Comparison of ENCODE assay signal across 12 cellular contexts in the genomic region with DNA sequence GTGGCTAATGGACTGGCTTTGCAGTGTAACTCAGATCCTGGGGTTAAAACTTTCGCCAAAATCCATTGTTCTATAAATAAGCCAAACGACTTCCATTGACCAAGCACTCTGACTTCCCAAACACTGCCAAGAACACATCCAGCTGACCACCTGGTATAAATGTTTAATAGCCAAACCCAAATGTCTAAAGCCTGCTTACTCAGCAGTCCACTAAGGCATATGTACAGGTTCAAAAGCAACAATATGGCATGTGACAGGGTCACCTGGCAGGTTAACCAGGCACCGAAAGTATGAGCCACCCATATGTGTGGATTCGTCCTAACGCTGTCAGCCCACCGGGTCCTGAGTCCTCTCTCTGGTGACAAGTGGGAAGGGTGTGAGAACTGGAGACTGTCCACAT. TPM values are rescaled to one million over a fixed set of nuclear protein-coding genes. Genes with fewer than 3 reads are reported as not detected.
DNase-seq lines count a peak whose midpoint lies in the region; ATAC-seq, FAIRE-seq and TF ChIP-seq lines count a peak whose summit lies in the region.
"Had no signal": no experiment of that assay in that cellular context is flagged by ENCODE, and none has a peak within 500 bp of the region (broad histone marks: within the 10 kb centered on the region; RNA-seq: fewer than 3 reads in every experiment).

No MANE protein-coding gene starts in this region.

- H3K9ac ChIP-seq in GM12878 (ENCODE audit: control insufficient read depth, insufficient read depth, low read length) (no peak overlapping the region), muscle layer of colon (ENCODE audit: low read length) (no peak overlapping the region)

- in situ Hi-C loops in GM12878 (cut with MboI), result no loop called here

- H3K4me1 ChIP-seq in right atrium auricular region (peaks cover 0 to 71% of the 10 kb centered on the region in 2 donors), GM12878 (ENCODE audit: control insufficient read depth, insufficient read depth, low read length) (peaks cover 12% of the 10 kb centered on the region), muscle layer of colon (ENCODE audit: insufficient read depth, low read length) (peaks cover 66% of the 10 kb centered on the region), uterus (peaks cover 5 to 34% of the 10 kb centered on the region in 2 donors)

- BruUV-seq in GM12878 (replicated peaks; lab: Mats Ljungman, UMichigan), result TSS peak; percentile 50

- FAIRE-seq in GM12878 (lab: Jason Lieb, UNC), result no peak

- H3K9me3 ChIP-seq in right atrium auricular region (no peaks in the 10 kb centered on the region), GM12878 (replicated peaks; ENCODE audit: control insufficient read depth, insufficient read depth, low read length) (no peaks in the 10 kb centered on the region), muscle layer of colon (ENCODE audit: low read length) (no peaks in the 10 kb centered on the region), uterus (no peaks in the 10 kb centered on the region)
- H3K9me3 ChIP-seq: thoracic aorta had no signal

- RAD21 ChIA-PET in GM12878 (lab: Charles Lee; ENCODE audit: unreplicated experiment), result interaction anchor here (0.6 to 1.4 kb wide), 2 partner anchors 30 to 147 kb away, joined by 4 to 5 read pairs; no protein-coding TSS in a partner anchor

- peaks cover 25% of the 10 kb centered on the region for H4K20me1 ChIP-seq in GM12878 (ENCODE audit: control insufficient read depth, insufficient read depth)

- H3K27ac ChIP-seq in right atrium auricular region (peak overlapping the region; percentile 96 to 100), GM12878 (ENCODE audit: control insufficient read depth, insufficient read depth) (no peak overlapping the region), muscle layer of colon (ENCODE audit: low read depth, low read length) (peak overlapping the region; percentile 9), uterus (peak overlapping the region; percentile 99 to 100)

- ATAC-seq in Right ventricle myocardium superior (ENCODE audit: poor library complexity) (no peak), GM12878 (no peak)

- peak; percentile 46; the same call in 1 of the 2 replicates for TF ChIP-seq POLR2A in GM12878 (IDR thresholded peaks at IDR 0.05; ENCODE audit: low read depth, low read length)
- TF ChIP-seq POLR2A in uterus (IDR thresholded peaks at IDR 0.05), result no peak

- intact Hi-C loops in Right ventricle myocardium superior (cut with DNase I) (no loop called here), GM12878 (cut with micrococcal nuclease; ENCODE audit: unreplicated experiment) (no loop called here), uterus (cut with DNase I; ENCODE audit: low total_unique reads) (no loop called here)

- TF ChIP-seq CTCF in right atrium auricular region (IDR thresholded peaks at IDR 0.05) (no peak), GM12878 (IDR thresholded peaks at IDR 0.05 in 2 of 3, conservative IDR thresholded peaks at IDR 0.05 in 1 of 3; ENCODE audit: control insufficient read depth in 2 of 3, extremely low read depth in 1 of 3, insufficient read depth in 1 of 3, low read depth in 3 of 3, low read length in 3 of 3) (no peak), uterus (IDR thresholded peaks at IDR 0.05) (no peak)

- CTCF ChIA-PET in GM12878 (lab: Yijun Ruan, JAX), result no interaction called here

- H3K79me2 ChIP-seq in GM12878 (ENCODE audit: control insufficient read depth, insufficient read depth, low read length), result peaks cover 66% of the 10 kb centered on the region

- WGBS in GM12878 (ENCODE audit: insufficient coverage, insufficient replicate concordance, low lambda C conversion rate, missing lambda C conversion rate), result 69% methylated on average over 6 of the region's 6 CpGs

- peak overlapping the region; percentile 91 for H3K4me2 ChIP-seq in GM12878 (ENCODE audit: control insufficient read depth, insufficient read depth)

- no peak for TF ChIP-seq RAD21 in GM12878 (IDR thresholded peaks at IDR 0.05; ENCODE audit: insufficient read depth, low read depth, low read length)

- SMC1A ChIA-PET in GM12878 (lab: Charles Lee; ENCODE audit: uncharacterized antibody, unreplicated experiment), result no interaction called here

- H3K27me3 ChIP-seq in right atrium auricular region (no peaks in the 10 kb centered on the region), GM12878 (replicated peaks in 1 of 2; ENCODE audit: control insufficient read depth in 2 of 2, insufficient read depth in 2 of 2, low read length in 1 of 2) (no peaks in the 10 kb centered on the region), muscle layer of colon (ENCODE audit: control insufficient read depth in 1 of 2, insufficient read depth in 2 of 2, low read length in 2 of 2) (no peaks in the 10 kb centered on the region), uterus (no peaks in the 10 kb centered on the region)

- H3K36me3 ChIP-seq in right atrium auricular region, result peaks cover 7% of the 10 kb centered on the region
- peaks cover 15 to 21% of the 10 kb centered on the region in 2 experiments for H3K36me3 ChIP-seq in GM12878 (ENCODE audit: control insufficient read depth in 2 of 2, insufficient read depth in 2 of 2, low read length in 1 of 2)
- peaks cover 19% of the 10 kb centered on the region for H3K36me3 ChIP-seq in muscle layer of colon (ENCODE audit: insufficient read depth, low read length)
- no peaks in the 10 kb centered on the region for H3K36me3 ChIP-seq in uterus

- H3K4me3 ChIP-seq in right atrium auricular region (peak overlapping the region in 1 of 2 donors; percentile 5), GM12878 (peak overlapping the region; percentile 27; the same call in 1 of the 2 replicates), muscle layer of colon (ENCODE audit: low read depth in 1 of 2, low read length in 2 of 2) (no peak overlapping the region), uterus (no peak overlapping the region)

- H2AFZ ChIP-seq in GM12878 (ENCODE audit: control insufficient read depth, low read depth, low read length), result no peak overlapping the region

- TF ChIP-seq EP300 in GM12878 (IDR thresholded peaks at IDR 0.05; ENCODE audit: borderline replicate concordance in 1 of 2, control insufficient read depth in 1 of 2, low read depth in 2 of 2, low read length in 2 of 2), result no peak

- POLR2A ChIA-PET in GM12878 (lab: Charles Lee), result interaction anchor here (0.7 kb wide), 1 partner anchor 182 kb away, joined by 3 read pairs; no protein-coding TSS in a partner anchor

- DNase-seq in right atrium auricular region (ENCODE audit: low spot score) (no peak), Right ventricle myocardium superior (no peak), GM12878 (ENCODE audit: low read depth, low spot score) (no peak), uterus (no peak), kidney glomerular epithelial cell (lab: John Stamatoyannopoulos, UW) (no peak), hypothalamus (lab: John Stamatoyannopoulos, UW) (no peak), D341Med (ENCODE audit: low spot score) (no peak)
- DNase-seq: DMS153 had no signal

RNA-seq across cellular contexts. Expression of a gene that starts 2.1 kb away (rescaled TPM):
- total RNA-seq in right atrium auricular region (10 to 100 TPM; 31.3 to 32.9 TPM), Right ventricle myocardium superior (54.4 TPM), GM12878 (2014; rRNA removed) (17.3 and 25.0 TPM in 2 replicates), GM12878 (2014; rRNA removed; fragmentation: Illumina TruSeq; extraction: Trizol) (26.4 and 27.8 TPM in 2 replicates), GM12878 (2021) (85.5 and 94.2 TPM in 2 replicates), uterus (100 to 1,000 TPM in 1 of 4 donors, 10 to 100 TPM in 3; 16.5 to 173 (median 44.6) TPM)
- 85.1 and 93.8 TPM in 2 replicates for total RNA-seq in GM12878 (2013; cell fraction: nucleolus; rRNA removed)
- polyA plus RNA-seq in GM12878 (2011; ENCODE audit: low read depth), result 42.9 TPM
- polyA plus RNA-seq in GM12878 (2011; rRNA removed) (40.7 and 54.4 TPM in 2 replicates), GM12878 (2014; fragmentation: Illumina TruSeq; extraction: Trizol) (72.5 and 105 TPM in 2 replicates), GM12878 (2014; fragmentation: Nextera tagmentation; extraction: Ambion mirVana) (10 to 100 TPM in 1 of 2 experiments, 1 to 10 TPM in 1; 5.7 to 13.0 TPM), GM12878 (2014; rRNA removed) (74.9 and 90.3 TPM in 2 replicates), GM12878 (2016; fragmentation: Nextera tagmentation; extraction: Ambion mirVana) (10 to 100 TPM; 61.8 to 63.4 TPM)
- 58.6 and 69.9 TPM in 2 replicates for polyA plus RNA-seq in GM12878 (2011; cell fraction: cytosol; rRNA removed)
- polyA plus RNA-seq in GM12878 (2011; cell fraction: nucleus; rRNA removed), result 236 and 302 TPM in 2 replicates
- polyA plus RNA-seq in GM12878 (2012), result 62.0 and 78.9 TPM in 2 replicates
- 53.9 and 56.8 TPM in 2 replicates for polyA minus RNA-seq in GM12878 (2011; rRNA and poly(A)+ RNA removed)
- polyA minus RNA-seq in GM12878 (2011; cell fraction: cytosol; rRNA and poly(A)+ RNA removed), result 25.1 and 26.0 TPM in 2 replicates
- 38.6 and 73.4 TPM in 2 replicates for polyA minus RNA-seq in GM12878 (2011; cell fraction: nucleus; rRNA and poly(A)+ RNA removed)

RNA-seq across cellular contexts. Expression of a gene that starts 42.6 kb away (rescaled TPM):
- total RNA-seq in right atrium auricular region, result 10 to 100 TPM in 1 of 2 donors, 1 to 10 TPM in 1; 5.0 to 19.5 TPM
- 10.0 TPM for total RNA-seq in Right ventricle myocardium superior
- total RNA-seq in GM12878 (2013; cell fraction: nucleolus; rRNA removed), result 264 and 312 TPM in 2 replicates
- 33.4 and 37.8 TPM in 2 replicates for total RNA-seq in GM12878 (2014; rRNA removed)
- 10.2 and 10.3 TPM in 2 replicates for total RNA-seq in GM12878 (2014; rRNA removed; fragmentation: Illumina TruSeq; extraction: Trizol)
- 46.5 and 49.5 TPM in 2 replicates for total RNA-seq in GM12878 (2021)
- polyA plus RNA-seq in GM12878 (2011; ENCODE audit: low read depth), result 24.0 TPM
- polyA plus RNA-seq in GM12878 (2011; rRNA removed), result 18.0 and 44.4 TPM in 2 replicates
- polyA plus RNA-seq in GM12878 (2011; cell fraction: cytosol; rRNA removed), result 60.2 and 98.5 TPM in 2 replicates
- 75.2 and 100 TPM in 2 replicates for polyA plus RNA-seq in GM12878 (2011; cell fraction: nucleus; rRNA removed)
- polyA plus RNA-seq in GM12878 (2012), result 102 and 145 TPM in 2 replicates
- 0.44 and 4.6 TPM in 2 replicates for polyA plus RNA-seq in GM12878 (2014; fragmentation: Illumina TruSeq; extraction: Trizol)
- 1 to 10 TPM in 1 of 2 experiments, under 1 TPM in 1; 0.10 to 1.2 TPM for polyA plus RNA-seq in GM12878 (2014; fragmentation: Nextera tagmentation; extraction: Ambion mirVana)
- 30.0 and 33.0 TPM in 2 replicates for polyA plus RNA-seq in GM12878 (2014; rRNA removed)
- polyA plus RNA-seq in GM12878 (2016; fragmentation: Nextera tagmentation; extraction: Ambion mirVana), result 1 to 10 TPM; 4.3 to 5.7 TPM
- polyA minus RNA-seq in GM12878 (2011; rRNA and poly(A)+ RNA removed), result 47.3 and 89.5 TPM in 2 replicates
- 32.2 and 37.6 TPM in 2 replicates for polyA minus RNA-seq in GM12878 (2011; cell fraction: cytosol; rRNA and poly(A)+ RNA removed)
- 66.3 and 84.2 TPM in 2 replicates for polyA minus RNA-seq in GM12878 (2011; cell fraction: nucleus; rRNA and poly(A)+ RNA removed)
- total RNA-seq in uterus, result 10 to 100 TPM in 2 of 4 donors, 1 to 10 TPM in 2; 1.5 to 28.6 (median 12.2) TPM

RNA-seq across cellular contexts. Expression of a gene that starts 46.0 kb away (rescaled TPM):
- total RNA-seq in right atrium auricular region (1 to 10 TPM in 1 of 2 donors, not detected in 1; 1.7 TPM), Right ventricle myocardium superior (0.75 TPM), GM12878 (2014; rRNA removed) (not detected in 2 replicates), GM12878 (2014; rRNA removed; fragmentation: Illumina TruSeq; extraction: Trizol) (not detected in 2 replicates), GM12878 (2021) (0.33 TPM in 1 of 2 replicates, not detected in the other), uterus (1 to 10 TPM in 2 of 4 donors, not detected in 2; 2.1 to 4.1 TPM)
- total RNA-seq in GM12878 (2013; cell fraction: nucleolus; rRNA removed), result not detected in 2 replicates
- polyA plus RNA-seq in GM12878 (2011; ENCODE audit: low read depth), result not detected
- polyA plus RNA-seq in GM12878 (2011; rRNA removed) (not detected in 2 replicates), GM12878 (2014; fragmentation: Illumina TruSeq; extraction: Trizol) (not detected in 2 replicates), GM12878 (2014; fragmentation: Nextera tagmentation; extraction: Ambion mirVana) (not detected), GM12878 (2014; rRNA removed) (0.60 TPM in 1 of 2 replicates, not detected in the other), GM12878 (2016; fragmentation: Nextera tagmentation; extraction: Ambion mirVana) (not detected)
- polyA plus RNA-seq in GM12878 (2011; cell fraction: cytosol; rRNA removed), result 0.07 and 0.18 TPM in 2 replicates
- 0.33 and 0.53 TPM in 2 replicates for polyA plus RNA-seq in GM12878 (2011; cell fraction: nucleus; rRNA removed)
- 0.14 TPM in 1 of 2 replicates, not detected in the other for polyA plus RNA-seq in GM12878 (2012)
- polyA minus RNA-seq in GM12878 (2011; rRNA and poly(A)+ RNA removed), result not detected in 2 replicates
- polyA minus RNA-seq in GM12878 (2011; cell fraction: cytosol; rRNA and poly(A)+ RNA removed), result not detected in 2 replicates
- 0.19 TPM in 1 of 2 replicates, not detected in the other for polyA minus RNA-seq in GM12878 (2011; cell fraction: nucleus; rRNA and poly(A)+ RNA removed)
- total RNA-seq: glomerular endothelial cell, M059J had no signal

RNA-seq across cellular contexts. Expression of a gene that starts 58.8 kb away (rescaled TPM):
- total RNA-seq in right atrium auricular region, result 1 to 10 TPM; 5.1 to 7.4 TPM
- total RNA-seq in Right ventricle myocardium superior, result 8.6 TPM
- 92.3 and 116 TPM in 2 replicates for total RNA-seq in GM12878 (2013; cell fraction: nucleolus; rRNA removed)
- total RNA-seq in GM12878 (2014; rRNA removed), result 43.0 and 49.0 TPM in 2 replicates
- total RNA-seq in GM12878 (2014; rRNA removed; fragmentation: Illumina TruSeq; extraction: Trizol), result 36.9 and 42.5 TPM in 2 replicates
- total RNA-seq in GM12878 (2021), result 69.1 and 74.1 TPM in 2 replicates
- polyA plus RNA-seq in GM12878 (2011; ENCODE audit: low read depth), result 82.9 TPM
- 16.2 and 30.5 TPM in 2 replicates for polyA plus RNA-seq in GM12878 (2011; rRNA removed)
- 93.0 and 152 TPM in 2 replicates for polyA plus RNA-seq in GM12878 (2011; cell fraction: cytosol; rRNA removed)
- 97.1 and 115 TPM in 2 replicates for polyA plus RNA-seq in GM12878 (2011; cell fraction: nucleus; rRNA removed)
- 44.5 and 61.4 TPM in 2 replicates for polyA plus RNA-seq in GM12878 (2012)
- 7.2 and 29.3 TPM in 2 replicates for polyA plus RNA-seq in GM12878 (2014; fragmentation: Illumina TruSeq; extraction: Trizol)
- 10 to 100 TPM in 1 of 2 experiments, 1 to 10 TPM in 1; 5.4 to 18.0 TPM for polyA plus RNA-seq in GM12878 (2014; fragmentation: Nextera tagmentation; extraction: Ambion mirVana)
- polyA plus RNA-seq in GM12878 (2014; rRNA removed), result 123 and 135 TPM in 2 replicates
- polyA plus RNA-seq in GM12878 (2016; fragmentation: Nextera tagmentation; extraction: Ambion mirVana), result 10 to 100 TPM; 77.2 to 80.3 TPM
- 9.0 and 23.6 TPM in 2 replicates for polyA minus RNA-seq in GM12878 (2011; rRNA and poly(A)+ RNA removed)
- 7.8 and 11.4 TPM in 2 replicates for polyA minus RNA-seq in GM12878 (2011; cell fraction: cytosol; rRNA and poly(A)+ RNA removed)
- 13.3 and 20.4 TPM in 2 replicates for polyA minus RNA-seq in GM12878 (2011; cell fraction: nucleus; rRNA and poly(A)+ RNA removed)
- 10 to 100 TPM in 2 of 4 donors, 1 to 10 TPM in 2; 4.4 to 88.2 (median 17.6) TPM for total RNA-seq in uterus
